Comparison of ENCODE assay signal across 8 cellular contexts in the genomic region with DNA sequence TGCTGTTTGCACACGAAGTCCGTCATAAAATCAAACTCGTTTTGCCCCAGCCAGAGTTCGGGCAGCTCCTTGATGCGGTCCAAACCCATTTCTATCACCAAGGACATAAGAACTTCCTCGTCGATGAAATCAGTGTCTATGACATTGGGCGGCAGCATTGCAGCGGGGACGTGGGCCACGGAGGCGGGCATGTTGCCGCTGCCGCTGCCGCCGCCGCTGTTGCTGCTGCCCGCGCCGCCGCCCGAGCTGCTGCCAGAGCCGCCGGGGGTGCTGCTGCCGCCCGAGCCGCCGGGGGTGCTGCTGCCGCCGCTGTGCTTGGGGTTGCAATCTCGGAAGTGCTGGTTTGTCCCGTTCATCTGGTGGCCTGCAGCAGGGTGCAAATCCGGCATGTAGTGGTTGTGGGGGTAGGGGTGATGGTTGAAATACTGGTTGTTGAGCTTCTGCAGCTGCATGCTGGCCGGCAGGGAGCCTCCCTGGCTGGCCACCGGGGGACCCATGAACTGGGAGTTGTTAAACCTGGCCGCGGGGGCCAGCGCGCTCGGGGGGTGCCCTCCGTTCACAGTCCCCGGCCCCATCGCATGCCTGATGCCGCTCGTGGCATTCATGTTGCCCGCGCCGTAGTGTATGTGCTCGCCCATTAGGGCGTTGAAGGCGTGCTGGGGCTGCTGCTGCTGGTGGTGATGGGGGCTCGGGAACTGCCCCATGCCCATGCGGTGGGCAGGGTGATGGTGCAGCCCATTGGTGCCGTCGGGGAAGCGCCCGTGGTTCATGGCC. TPM values are rescaled to one million over a fixed set of nuclear protein-coding genes. Genes with fewer than 3 reads are reported as not detected.
A peak's percentile ranks its signal among the peaks of the same experiment; 100 is the strongest.
DNase-seq lines count a peak whose midpoint lies in the region; ATAC-seq and TF ChIP-seq lines count a peak whose summit lies in the region.

No MANE protein-coding gene starts in this region.

- peak overlapping the region; percentile 97 for H3K27ac ChIP-seq in colonic mucosa
- H3K27ac ChIP-seq in right lobe of liver = peak overlapping the region; percentile 88 to 97 (median 94)

- peaks cover 49% of the 10 kb centered on the region for H3K27me3 Mint-ChIP-seq in HFFc6 (ENCODE audit: insufficient read depth)

- DNase-seq in HFFc6 = peak; percentile 84
- peak; percentile 79 for DNase-seq in NCI-H2107 treated with DMSO at 0.1 percent for 48 hours (lab: John Stamatoyannopoulos, UW; ENCODE audit: unreplicated experiment)
- peak; percentile 83 for DNase-seq in activated CD4-positive, alpha-beta T cell treated with anti-CD3 and anti-CD28 coated beads for 48 hours
- DNase-seq in colonic mucosa = peak; percentile 68
- DNase-seq in right lobe of liver = peak; percentile 64 to 81 (median 68)
- DNase-seq in stimulated activated CD4-positive, alpha-beta T cell treated with anti-CD3 and anti-CD28 coated beads, Interleukin-4, amount 100 ng/mL, for 4 hours = peak; percentile 65 to 66
- DNase-seq in middle frontal gyrus (ENCODE audit: extremely low spot score, low spot score) = no peak

- peak; percentile 46; the same call in 2 of the 3 replicates for TF ChIP-seq CTCF in GM12872 (IDR thresholded peaks at IDR 0.05; ENCODE audit: insufficient read depth, low read depth, low read length)
- TF ChIP-seq CTCF in HFFc6 (IDR thresholded peaks at IDR 0.05) = peak; percentile 53; the same call in 1 of the 2 replicates
- TF ChIP-seq CTCF in colonic mucosa (IDR thresholded peaks at IDR 0.05) = peak; percentile 16
- peak in 3 of 4 donors; percentile 8 to 41 (median 26) for TF ChIP-seq CTCF in right lobe of liver (IDR thresholded peaks at IDR 0.05)

- H3K9me3 ChIP-seq in colonic mucosa (no peaks in the 10 kb centered on the region), right lobe of liver (no peaks in the 10 kb centered on the region)

- H3K27ac Mint-ChIP-seq in HFFc6 = peak overlapping the region; percentile 98

- TF ChIP-seq POLR2A in right lobe of liver (IDR thresholded peaks at IDR 0.05) = peak; percentile 37

- intact Hi-C loops in colonic mucosa (cut with DNase I) = loop anchor here (5.0 to 10.0 kb wide), 3 partner anchors 224 to 1071 kb away; no protein-coding TSS in a partner anchor
- intact Hi-C loops in right lobe of liver (cut with DNase I) = loop anchor here (10.0 kb wide), 2 partner anchors 311 to 461 kb away; no protein-coding TSS in a partner anchor

- peak; percentile 0 to 5 (median 2) for ATAC-seq in right lobe of liver

- H3K4me1 Mint-ChIP-seq in HFFc6 (ENCODE audit: low read depth) = peaks cover 53% of the 10 kb centered on the region

- WGBS in right lobe of liver (ENCODE audit: insufficient coverage, low coverage, low lambda C conversion rate, missing lambda C conversion rate) = 0% methylated on average over 33 of the region's 57 CpGs

- H3K27me3 ChIP-seq in colonic mucosa (no peaks in the 10 kb centered on the region), right lobe of liver (no peaks in the 10 kb centered on the region)

- H3K36me3 Mint-ChIP-seq in HFFc6 (ENCODE audit: low read depth) = peaks cover 44% of the 10 kb centered on the region

- peak overlapping the region; percentile 70 for H3K4me3 ChIP-seq in colonic mucosa
- H3K4me3 ChIP-seq in right lobe of liver = peak overlapping the region; percentile 71 to 73 (median 71)

- H3K36me3 ChIP-seq in colonic mucosa = no peaks in the 10 kb centered on the region
- H3K36me3 ChIP-seq in right lobe of liver = peaks cover 0 to 22% (median 0%) of the 10 kb centered on the region in 4 donors

- H3K4me1 ChIP-seq in colonic mucosa (peaks cover 15% of the 10 kb centered on the region), right lobe of liver (peaks cover 0 to 32% (median 6%) of the 10 kb centered on the region in 4 donors)

- peak overlapping the region; percentile 98 for H3K4me3 Mint-ChIP-seq in HFFc6

- peak overlapping the region; percentile 94 to 100 for H3K9ac ChIP-seq in colonic mucosa (ENCODE audit: low read depth in 2 of 2, low read length in 2 of 2)

- H3K9me3 Mint-ChIP-seq in HFFc6 = peaks cover 22% of the 10 kb centered on the region

RNA-seq across cellular contexts. Expression of gene CITED2, which starts 1.1 kb away (rescaled TPM):
- 1,000 to 10,000 TPM; 1,147 to 1,717 (median 1,616) TPM for total RNA-seq in HFFc6 (2021; fragmentation: NEBNext Ultra II Directional; extraction: Animal tissue kit (Norgen Biotek cat#: 25700))
- 100 to 1,000 TPM; 113 to 119 TPM for total RNA-seq in colonic mucosa
- 100 to 1,000 TPM in 4 of 6 experiments, 10 to 100 TPM in 2; 76.6 to 373 (median 126) TPM for total RNA-seq in right lobe of liver
